Comparison of ENCODE assay signal across 17 cellular contexts in the genomic region with DNA sequence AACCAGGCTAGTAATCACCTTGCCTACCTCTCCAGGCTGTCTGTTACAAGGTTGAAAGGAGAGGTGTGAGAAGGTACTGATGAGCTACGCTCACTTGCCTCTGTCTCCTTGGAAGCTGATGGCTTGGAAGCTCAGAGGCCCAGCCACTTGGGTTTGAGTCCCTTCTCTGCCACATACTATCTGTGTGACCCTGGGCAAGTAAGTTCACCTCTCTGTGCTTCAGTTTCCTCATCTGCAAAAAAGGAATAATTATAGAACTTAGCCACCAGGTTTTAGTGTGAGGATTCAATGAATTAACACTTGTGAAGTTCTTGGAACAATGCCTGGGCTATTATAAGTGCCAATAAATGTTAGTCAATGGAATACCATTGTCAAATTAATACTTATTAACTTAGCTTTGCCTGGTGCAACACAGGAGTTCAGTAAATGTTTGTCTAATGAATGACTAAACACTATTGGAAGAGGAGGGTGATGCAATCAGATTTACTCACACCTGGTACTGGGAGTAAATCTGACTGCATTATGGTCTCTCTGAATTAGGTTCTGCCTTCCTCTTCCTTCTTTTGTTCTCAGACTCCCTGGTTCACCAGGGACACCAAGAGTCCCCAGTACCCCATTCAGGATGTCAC. TPM values are rescaled to one million over a fixed set of nuclear protein-coding genes. Genes with fewer than 3 reads are reported as not detected.
DNase-seq lines count a peak whose midpoint lies in the region; ATAC-seq lines count a peak whose summit lies in the region.
"Had no signal": no experiment of that assay in that cellular context is flagged by ENCODE, and none has a peak within 500 bp of the region (broad histone marks: within the 10 kb centered on the region; RNA-seq: fewer than 3 reads in every experiment).

No MANE protein-coding gene starts in this region.

- no peak overlapping the region for H3K27ac Mint-ChIP-seq in activated CD4-positive, alpha-beta memory T cell treated with anti-CD3 and anti-CD28 coated beads, Interleukin-2, amount 10 ng/mL, durations not matched to agents 7 days and 5 days
- H3K27ac Mint-ChIP-seq: activated CD4-positive, alpha-beta T cell treated with anti-CD3 and anti-CD28 coated beads, Interleukin-2, amount 10 ng/mL, durations not matched to agents 24 days and 14 days; activated naive CD8-positive, alpha-beta T cell treated with anti-CD3 and anti-CD28 coated beads, Interleukin-2, amount 50 U/mL, for 24 hours; activated T-cell treated with anti-CD3 and anti-CD28 coated beads, Interleukin-2, amount 50 U/mL, for 24 hours; mesothelial cell of epicardium had no signal

- H3K4me3 Mint-ChIP-seq in activated CD4-positive, alpha-beta memory T cell treated with anti-CD3 and anti-CD28 coated beads, Interleukin-2, amount 10 ng/mL, durations not matched to agents 7 days and 5 days, result no peak overlapping the region
- H3K4me3 Mint-ChIP-seq: activated CD4-positive, alpha-beta T cell treated with anti-CD3 and anti-CD28 coated beads, Interleukin-2, amount 10 ng/mL, durations not matched to agents 24 days and 14 days; activated naive CD8-positive, alpha-beta T cell treated with anti-CD3 and anti-CD28 coated beads, Interleukin-2, amount 50 U/mL, for 24 hours; activated T-cell treated with anti-CD3 and anti-CD28 coated beads, Interleukin-2, amount 50 U/mL, for 24 hours; mesothelial cell of epicardium had no signal

- in situ Hi-C loops in ACHN (cut with HindIII; ENCODE audit: low pct_ligation_motif_present, low pct_unique_long_range_greater_than_20kb, low sequenced_read_pairs), result no loop called here

- POLR2A ChIA-PET in activated CD4-positive, alpha-beta memory T cell treated with anti-CD3 and anti-CD28 coated beads, Interleukin-2, amount 10 ng/mL, durations not matched to agents 7 days and 5 days (lab: Charles Lee), result no interaction called here

- H3K27me3 Mint-ChIP-seq in activated CD4-positive, alpha-beta memory T cell treated with anti-CD3 and anti-CD28 coated beads, Interleukin-2, amount 10 ng/mL, durations not matched to agents 7 days and 5 days, result peaks cover 9% of the 10 kb centered on the region

- no peaks in the 10 kb centered on the region for H3K4me1 Mint-ChIP-seq in activated CD4-positive, alpha-beta memory T cell treated with anti-CD3 and anti-CD28 coated beads, Interleukin-2, amount 10 ng/mL, durations not matched to agents 7 days and 5 days
- H3K4me1 Mint-ChIP-seq: activated CD4-positive, alpha-beta T cell treated with anti-CD3 and anti-CD28 coated beads, Interleukin-2, amount 10 ng/mL, durations not matched to agents 24 days and 14 days; activated naive CD8-positive, alpha-beta T cell treated with anti-CD3 and anti-CD28 coated beads, Interleukin-2, amount 50 U/mL, for 24 hours had no signal

- DNase-seq in ACHN (peak; percentile 80), HT-29 (ENCODE audit: low spot score) (peak; percentile 73), amniotic epithelial cell (ENCODE audit: low read depth) (peak; percentile 53), kidney glomerular epithelial cell (lab: John Stamatoyannopoulos, UW) (peak; percentile 90), EL (no peak), NCI-H1105 treated with DMSO at 0.1 percent for 48 hours (lab: John Stamatoyannopoulos, UW) (no peak)
- DNase-seq in activated CD4-positive, alpha-beta memory T cell treated with anti-CD3 and anti-CD28 coated beads, Interleukin-2, amount 10 ng/mL, durations not matched to agents 7 days and 5 days, result no peak
- DNase-seq: activated CD4-positive, alpha-beta T cell treated with anti-CD3 and anti-CD28 coated beads, Interleukin-2, amount 10 ng/mL, durations not matched to agents 24 days and 14 days; activated naive CD8-positive, alpha-beta T cell treated with anti-CD3 and anti-CD28 coated beads, Interleukin-2, amount 50 U/mL, for 24 hours; activated T-cell treated with anti-CD3 and anti-CD28 coated beads, Interleukin-2, amount 50 U/mL, for 24 hours; DMS 273 treated with DMSO at 0.1 percent for 48 hours; NCI-H446 treated with DMSO at 0.1 percent for 48 hours; SHP77; testis had no signal

- CTCF ChIA-PET in activated CD4-positive, alpha-beta memory T cell treated with anti-CD3 and anti-CD28 coated beads, Interleukin-2, amount 10 ng/mL, durations not matched to agents 7 days and 5 days (lab: Charles Lee), result no interaction called here

- no peaks in the 10 kb centered on the region for H3K9me3 Mint-ChIP-seq in activated CD4-positive, alpha-beta memory T cell treated with anti-CD3 and anti-CD28 coated beads, Interleukin-2, amount 10 ng/mL, durations not matched to agents 7 days and 5 days
- H3K9me3 Mint-ChIP-seq: activated CD4-positive, alpha-beta T cell treated with anti-CD3 and anti-CD28 coated beads, Interleukin-2, amount 10 ng/mL, durations not matched to agents 24 days and 14 days; activated naive CD8-positive, alpha-beta T cell treated with anti-CD3 and anti-CD28 coated beads, Interleukin-2, amount 50 U/mL, for 24 hours; activated T-cell treated with anti-CD3 and anti-CD28 coated beads, Interleukin-2, amount 50 U/mL, for 24 hours; mesothelial cell of epicardium had no signal

- ATAC-seq in GM19023 (IDR thresholded peaks at IDR 0.05; ENCODE audit: unreplicated experiment), result no peak
- ATAC-seq: activated naive CD8-positive, alpha-beta T cell treated with anti-CD3 and anti-CD28 coated beads, Interleukin-2, amount 50 U/mL, for 24 hours had no signal

- H3K36me3 Mint-ChIP-seq in activated CD4-positive, alpha-beta memory T cell treated with anti-CD3 and anti-CD28 coated beads, Interleukin-2, amount 10 ng/mL, durations not matched to agents 7 days and 5 days (ENCODE audit: low read depth), result no peaks in the 10 kb centered on the region
- H3K36me3 Mint-ChIP-seq: mesothelial cell of epicardium had no signal

RNA-seq across cellular contexts. Expression of gene TRABD2B, which starts 55.5 kb away (rescaled TPM):
- 0.05 TPM in 1 of 2 replicates, not detected in the other for total RNA-seq in HT-29 (2014; rRNA removed; shearing (Covaris generic))
- not detected for total RNA-seq in activated CD4-positive, alpha-beta memory T cell treated with anti-CD3 and anti-CD28 coated beads, Interleukin-2, amount 10 ng/mL, durations not matched to agents 7 days and 5 days
- total RNA-seq: activated CD4-positive, alpha-beta T cell treated with anti-CD3 and anti-CD28 coated beads, Interleukin-2, amount 10 ng/mL, durations not matched to agents 24 days and 14 days; osteocyte had no signal

Comparison
In these comparisons a context has a peak if more than half of its experiments do, and no peak if none do; other contexts are left out.
1. DNase-seq: peak in ACHN (single experiment), HT-29 (single experiment), amniotic epithelial cell (single experiment) and kidney glomerular epithelial cell (single experiment); none in EL (single experiment), activated CD4-positive, alpha-beta memory T cell treated with anti-CD3 and anti-CD28 coated beads, Interleukin-2, amount 10 ng/mL, durations not matched to agents 7 days and 5 days (single experiment) and NCI-H1105 treated with DMSO at 0.1 percent for 48 hours (single experiment).